Comparison of ENCODE assay signal across 24 cellular contexts in the genomic region with DNA sequence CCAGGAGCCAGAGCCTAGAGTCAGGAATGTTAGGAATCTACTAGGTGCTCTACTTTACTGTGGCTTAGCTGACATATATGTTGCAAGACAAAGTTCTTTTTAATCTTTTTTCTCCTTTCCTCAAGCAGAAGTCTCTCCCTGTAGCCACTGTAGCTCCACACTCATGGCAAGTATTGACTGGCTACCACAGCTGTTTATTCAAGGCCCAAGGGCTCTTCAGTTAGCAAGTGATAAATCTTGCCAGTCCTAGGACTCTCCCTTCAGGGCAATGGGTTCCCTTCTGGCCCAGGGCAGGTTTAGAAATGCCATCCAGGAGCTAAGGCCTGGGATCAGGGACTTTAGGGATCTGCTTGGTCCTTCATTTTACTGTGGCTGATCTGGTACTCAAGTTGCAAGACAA.
DNase-seq lines count a peak whose midpoint lies in the region; ATAC-seq and TF ChIP-seq lines count a peak whose summit lies in the region.
"Had no signal": no experiment of that assay in that cellular context is flagged by ENCODE, and none has a peak within 500 bp of the region (broad histone marks: within the 10 kb centered on the region; RNA-seq: fewer than 3 reads in every experiment).

No MANE protein-coding gene starts in this region.

- H3K4me3 ChIP-seq in GM23338: no peak overlapping the region
- H3K4me3 ChIP-seq in left lung: no peak overlapping the region
- no peak overlapping the region for H3K4me3 ChIP-seq in upper lobe of right lung
- H3K4me3 ChIP-seq in CD8-positive, alpha-beta T cell (ENCODE audit: low read depth, low read length): no peak overlapping the region
- no peak overlapping the region for H3K4me3 ChIP-seq in mammary epithelial cell (replicated peaks in 1 of 3; ENCODE audit: insufficient read depth in 1 of 3, low read depth in 2 of 3, low read length in 3 of 3)
- H3K4me3 ChIP-seq in H7 (ENCODE audit: insufficient read depth, low read depth, low read length): no peak overlapping the region
- H3K4me3 ChIP-seq: BLaER1, GM12878 had no signal

- H3K27ac ChIP-seq in GM23338 (ENCODE audit: low read depth) (no peak overlapping the region), left lung (no peak overlapping the region), upper lobe of right lung (no peak overlapping the region), mammary epithelial cell (ENCODE audit: insufficient read depth, low read depth, low read length) (no peak overlapping the region)
- no peak overlapping the region for H3K27ac ChIP-seq in CD8-positive, alpha-beta T cell (ENCODE audit: low read depth, low read length)
- H3K27ac ChIP-seq: BLaER1 had no signal

- H3K4me2 ChIP-seq in GM23338: no peak overlapping the region
- H3K4me2 ChIP-seq in mammary epithelial cell (ENCODE audit: insufficient read depth, low read depth, low read length): no peak overlapping the region
- H3K4me2 ChIP-seq: BLaER1 had no signal

- DNase-seq in GM23338 (ENCODE audit: low spot score) (no peak), left lung (no peak), progenitor cell of endocrine pancreas (ENCODE audit: low spot score, unreplicated experiment) (no peak), upper lobe of right lung (no peak), mammary epithelial cell (no peak), H7 (no peak)
- DNase-seq in CD8-positive, alpha-beta T cell: no peak
- no peak for DNase-seq in natural killer cell treated with Interleukin-12 subunit alpha and Interleukin-12 subunit beta and Interleukin-15 and Interleukin-18, amount 100 ng/mL, for 72 hours (ENCODE audit: low spot score)
- DNase-seq: 8988T; ACHN; BE2C; C1 segment of cervical spinal cord; CD4-positive, alpha-beta memory T cell; CD4-positive, CD25-positive, alpha-beta regulatory T cell; DMS 273 treated with DMSO at 0.1 percent for 48 hours; DMS153; DMS53; DMS79; DND-41; EL; GDM1 had no signal

- H3K4me1 ChIP-seq in GM23338 (ENCODE audit: insufficient read depth) (no peaks in the 10 kb centered on the region), left lung (no peaks in the 10 kb centered on the region), upper lobe of right lung (no peaks in the 10 kb centered on the region), mammary epithelial cell (ENCODE audit: insufficient read depth, low read length) (no peaks in the 10 kb centered on the region)
- no peaks in the 10 kb centered on the region for H3K4me1 ChIP-seq in CD8-positive, alpha-beta T cell (ENCODE audit: insufficient read depth, low read length)
- H3K4me1 ChIP-seq: BE2C, BLaER1 had no signal

- H2AFZ ChIP-seq in GM23338: peak overlapping the region; percentile 12; the same call in 1 of the 2 replicates
- H2AFZ ChIP-seq in mammary epithelial cell (ENCODE audit: low read depth, low read length): no peak overlapping the region

- H3K36me3 ChIP-seq in GM23338 (ENCODE audit: insufficient read depth) (no peaks in the 10 kb centered on the region), left lung (no peaks in the 10 kb centered on the region), upper lobe of right lung (no peaks in the 10 kb centered on the region), mammary epithelial cell (ENCODE audit: insufficient read depth, low read length) (no peaks in the 10 kb centered on the region), H7 (replicated peaks; ENCODE audit: control insufficient read depth, insufficient read depth, low read length) (no peaks in the 10 kb centered on the region)
- no peaks in the 10 kb centered on the region for H3K36me3 ChIP-seq in CD8-positive, alpha-beta T cell (ENCODE audit: insufficient read depth, low read length)
- H3K36me3 ChIP-seq: BE2C, BLaER1 had no signal

- peaks cover 2% of the 10 kb centered on the region; the same call in 1 of the 3 replicates for H3K9me3 Mint-ChIP-seq in GM23338
- H3K9me3 Mint-ChIP-seq in progenitor cell of endocrine pancreas (ENCODE audit: low read depth): peaks cover 9% of the 10 kb centered on the region
- peaks cover 24% of the 10 kb centered on the region for H3K9me3 Mint-ChIP-seq in CD8-positive, alpha-beta T cell
- peaks cover 13% of the 10 kb centered on the region for H3K9me3 Mint-ChIP-seq in natural killer cell treated with Interleukin-12 subunit alpha and Interleukin-12 subunit beta and Interleukin-15 and Interleukin-18, amount 100 ng/mL, for 72 hours

- H3K36me3 Mint-ChIP-seq in GM23338 (ENCODE audit: low read depth) (no peaks in the 10 kb centered on the region), progenitor cell of endocrine pancreas (ENCODE audit: insufficient read depth) (no peaks in the 10 kb centered on the region)
- H3K36me3 Mint-ChIP-seq in CD8-positive, alpha-beta T cell: no peaks in the 10 kb centered on the region
- peaks cover 19% of the 10 kb centered on the region for H3K36me3 Mint-ChIP-seq in natural killer cell treated with Interleukin-12 subunit alpha and Interleukin-12 subunit beta and Interleukin-15 and Interleukin-18, amount 100 ng/mL, for 72 hours
- H3K36me3 Mint-ChIP-seq: CD14-positive monocyte had no signal

- no peak for TF ChIP-seq CTCF in GM23338 (conservative IDR thresholded peaks at IDR 0.05; ENCODE audit: low read depth in 2 of 2)
- no peak for TF ChIP-seq CTCF in left lung (IDR thresholded peaks at IDR 0.05)
- TF ChIP-seq CTCF in progenitor cell of endocrine pancreas (IDR thresholded peaks at IDR 0.05; ENCODE audit: unreplicated experiment): no peak
- TF ChIP-seq CTCF in upper lobe of right lung (IDR thresholded peaks at IDR 0.05): no peak
- TF ChIP-seq CTCF in CD8-positive, alpha-beta T cell (IDR thresholded peaks at IDR 0.05): no peak
- TF ChIP-seq CTCF in mammary epithelial cell (conservative IDR thresholded peaks at IDR 0.05 in 1 of 2, IDR thresholded peaks at IDR 0.05 in 1 of 2; ENCODE audit: extremely low read depth in 1 of 2, insufficient read depth in 1 of 2, low read depth in 1 of 2, low read length in 2 of 2): no peak

- H3K9me2 ChIP-seq in GM23338 (ENCODE audit: insufficient read depth): no peaks in the 10 kb centered on the region; the same call in 1 of the 2 replicates

- H3K9ac ChIP-seq in mammary epithelial cell (ENCODE audit: insufficient read depth, low read length): no peak overlapping the region
- H3K9ac ChIP-seq: BLaER1 had no signal

- dilution Hi-C loops in mammary epithelial cell (cut with HindIII; ENCODE audit: low sequenced_read_pairs): no loop called here

- H4K20me1 ChIP-seq in GM23338 (replicated peaks; ENCODE audit: insufficient read depth) (no peaks in the 10 kb centered on the region), mammary epithelial cell (ENCODE audit: insufficient read depth, low read length) (no peaks in the 10 kb centered on the region)
- H4K20me1 ChIP-seq: BLaER1 had no signal

- H3K27ac Mint-ChIP-seq in GM23338 (peak overlapping the region; percentile 76; the same call in 1 of the 2 replicates), progenitor cell of endocrine pancreas (peak overlapping the region; percentile 11)
- no peak overlapping the region for H3K27ac Mint-ChIP-seq in CD8-positive, alpha-beta T cell
- H3K27ac Mint-ChIP-seq in natural killer cell treated with Interleukin-12 subunit alpha and Interleukin-12 subunit beta and Interleukin-15 and Interleukin-18, amount 100 ng/mL, for 72 hours: no peak overlapping the region
- H3K27ac Mint-ChIP-seq: CD4-positive, alpha-beta memory T cell; CD4-positive, CD25-positive, alpha-beta regulatory T cell had no signal

- H3K9me3 ChIP-seq in left lung (peaks cover 0 to 13% of the 10 kb centered on the region in 2 donors), upper lobe of right lung (peaks cover 7% of the 10 kb centered on the region), mammary epithelial cell (replicated peaks; ENCODE audit: insufficient read depth, low read length) (no peaks in the 10 kb centered on the region)
- peaks cover 8% of the 10 kb centered on the region for H3K9me3 ChIP-seq in CD8-positive, alpha-beta T cell (ENCODE audit: low read length)
- H3K9me3 ChIP-seq: BE2C had no signal

- intact Hi-C loops in left lung (cut with DNase I): no loop called here
- intact Hi-C loops in upper lobe of right lung (cut with DNase I): no loop called here
- intact Hi-C loops in CD8-positive, alpha-beta T cell (cut with DNase I, micrococcal nuclease): no loop called here
- intact Hi-C loops in mammary epithelial cell (cut with micrococcal nuclease): no loop called here

- POLR2A ChIA-PET in CD8-positive, alpha-beta T cell (lab: Charles Lee): no interaction called here

- H3K27me3 Mint-ChIP-seq in GM23338 (ENCODE audit: insufficient read depth, low read depth, poor library complexity): peaks cover 2% of the 10 kb centered on the region
- no peaks in the 10 kb centered on the region for H3K27me3 Mint-ChIP-seq in progenitor cell of endocrine pancreas
- peaks cover 3% of the 10 kb centered on the region for H3K27me3 Mint-ChIP-seq in CD8-positive, alpha-beta T cell (ENCODE audit: low read depth)
- H3K27me3 Mint-ChIP-seq in natural killer cell treated with Interleukin-12 subunit alpha and Interleukin-12 subunit beta and Interleukin-15 and Interleukin-18, amount 100 ng/mL, for 72 hours: peaks cover 4 to 27% of the 10 kb centered on the region in 2 donors

- in situ Hi-C loops in mammary epithelial cell (cut with MboI; ENCODE audit: low sequenced_read_pairs in 2 of 2): no loop called here

- CTCF ChIA-PET in CD8-positive, alpha-beta T cell (lab: Charles Lee): no interaction called here
- CTCF ChIA-PET in mammary epithelial cell (lab: Charles Lee; ENCODE audit: low non-redundant PET): no interaction called here

- H3K27me3 ChIP-seq in GM23338 (ENCODE audit: insufficient read depth) (no peaks in the 10 kb centered on the region), left lung (no peaks in the 10 kb centered on the region), upper lobe of right lung (no peaks in the 10 kb centered on the region), mammary epithelial cell (ENCODE audit: insufficient read depth, low read length) (peaks cover 2% of the 10 kb centered on the region), H7 (ENCODE audit: control insufficient read depth, insufficient read depth, low read length) (no peaks in the 10 kb centered on the region)
- no peaks in the 10 kb centered on the region for H3K27me3 ChIP-seq in CD8-positive, alpha-beta T cell (ENCODE audit: insufficient read depth, low read length)
- H3K27me3 ChIP-seq: BE2C, BLaER1 had no signal

- no peaks in the 10 kb centered on the region for H3K79me2 ChIP-seq in GM23338 (replicated peaks; ENCODE audit: insufficient read depth)
- H3K79me2 ChIP-seq in mammary epithelial cell (ENCODE audit: insufficient read depth, low read length): no peaks in the 10 kb centered on the region

- H3K4me1 Mint-ChIP-seq in GM23338: no peaks in the 10 kb centered on the region; the same call in 1 of the 3 replicates
- H3K4me1 Mint-ChIP-seq in progenitor cell of endocrine pancreas (ENCODE audit: low read depth): no peaks in the 10 kb centered on the region
- no peaks in the 10 kb centered on the region for H3K4me1 Mint-ChIP-seq in CD8-positive, alpha-beta T cell (ENCODE audit: low read depth)
- H3K4me1 Mint-ChIP-seq in natural killer cell treated with Interleukin-12 subunit alpha and Interleukin-12 subunit beta and Interleukin-15 and Interleukin-18, amount 100 ng/mL, for 72 hours (ENCODE audit: low read depth in 2 of 2): no peaks in the 10 kb centered on the region
- H3K4me1 Mint-ChIP-seq: CD14-positive monocyte; CD4-positive, alpha-beta memory T cell; CD4-positive, CD25-positive, alpha-beta regulatory T cell had no signal

- ATAC-seq in GM23338: no peak
- peak; percentile 95 for ATAC-seq in left lung
- peak; percentile 50 for ATAC-seq in upper lobe of right lung
- ATAC-seq in CD8-positive, alpha-beta T cell: no peak
- no peak for ATAC-seq in natural killer cell treated with Interleukin-12 subunit alpha and Interleukin-12 subunit beta and Interleukin-15 and Interleukin-18, amount 100 ng/mL, for 72 hours
- ATAC-seq: GM12878 had no signal

- H3K4me3 Mint-ChIP-seq in GM23338 (no peak overlapping the region), progenitor cell of endocrine pancreas (ENCODE audit: low read depth) (no peak overlapping the region)
- no peak overlapping the region for H3K4me3 Mint-ChIP-seq in CD8-positive, alpha-beta T cell
- H3K4me3 Mint-ChIP-seq in natural killer cell treated with Interleukin-12 subunit alpha and Interleukin-12 subunit beta and Interleukin-15 and Interleukin-18, amount 100 ng/mL, for 72 hours: no peak overlapping the region
- H3K4me3 Mint-ChIP-seq: CD14-positive monocyte; CD4-positive, CD25-positive, alpha-beta regulatory T cell had no signal

- no TSS peak for BruUV-seq in mammary epithelial cell (replicated peaks; lab: Mats Ljungman, UMichigan)

- no peaks in the 10 kb centered on the region for H3F3A ChIP-seq in GM23338 (replicated peaks; ENCODE audit: low read depth)

Comparison
In these comparisons a context has a peak if more than half of its experiments do, and no peak if none do; other contexts are left out.
1. ATAC-seq: peak in left lung (single experiment) and upper lobe of right lung (single experiment); none in GM23338 (single experiment), CD8-positive, alpha-beta T cell (single experiment) and natural killer cell treated with Interleukin-12 subunit alpha and Interleukin-12 subunit beta and Interleukin-15 and Interleukin-18, amount 100 ng/mL, for 72 hours (0 of 2).
2. H3K27ac Mint-ChIP-seq: peak in GM23338 (single experiment) and progenitor cell of endocrine pancreas (single experiment); none in CD8-positive, alpha-beta T cell (single experiment) and natural killer cell treated with Interleukin-12 subunit alpha and Interleukin-12 subunit beta and Interleukin-15 and Interleukin-18, amount 100 ng/mL, for 72 hours (0 of 2).